In genomic region chr6:56243518-56244070, GRCh38 we compare ENCODE assay signal across 12 cellular contexts. TPM values are rescaled to one million over a fixed set of nuclear protein-coding genes. Genes with fewer than 3 reads are reported as not detected.
DNase-seq lines count a peak whose midpoint lies in the region; ATAC-seq, FAIRE-seq and TF ChIP-seq lines count a peak whose summit lies in the region.
"Had no signal": no experiment of that assay in that cellular context is flagged by ENCODE, and none has a peak within 500 bp of the region (broad histone marks: within the 10 kb centered on the region; RNA-seq: fewer than 3 reads in every experiment).

No MANE protein-coding gene starts in this region.

- H3K9me3 ChIP-seq in ascending aorta: no peaks in the 10 kb centered on the region
- no peaks in the 10 kb centered on the region for H3K9me3 ChIP-seq in suprapubic skin

- H3K27ac ChIP-seq in ascending aorta (peak overlapping the region; percentile 84 to 88), suprapubic skin (no peak overlapping the region)

- H3K9me3 Mint-ChIP-seq in CD14-positive monocyte: peaks cover 0 to 8% (median 3%) of the 10 kb centered on the region in 7 donors

- H3K4me1 Mint-ChIP-seq in CD14-positive monocyte: peaks cover 28% of the 10 kb centered on the region

- intact Hi-C loops in CD14-positive monocyte (cut with micrococcal nuclease) (no loop called here), ascending aorta (cut with DNase I) (no loop called here)

- ATAC-seq in GM21381 (IDR thresholded peaks at IDR 0.05; ENCODE audit: unreplicated experiment) (peak; percentile 62), HG03342 (IDR thresholded peaks at IDR 0.05; ENCODE audit: unreplicated experiment) (peak; percentile 76)

- H3K36me3 ChIP-seq in ascending aorta (no peaks in the 10 kb centered on the region), suprapubic skin (no peaks in the 10 kb centered on the region)

- H3K27ac Mint-ChIP-seq in CD14-positive monocyte: peak overlapping the region in 5 of 7 donors; percentile 40 to 82 (median 44)

- H3K4me3 ChIP-seq in ascending aorta (peak overlapping the region in 1 of 2 donors; percentile 49), suprapubic skin (no peak overlapping the region)

- WGBS in suprapubic skin: 64% methylated on average over 2 of the region's 2 CpGs

- no peak for TF ChIP-seq EP300 in suprapubic skin (IDR thresholded peaks at IDR 0.05)

- H3K4me3 Mint-ChIP-seq in CD14-positive monocyte: no peak overlapping the region

- peaks cover 0 to 3% of the 10 kb centered on the region in 2 donors for H3K36me3 Mint-ChIP-seq in CD14-positive monocyte

- H3K27me3 ChIP-seq in ascending aorta (no peaks in the 10 kb centered on the region), suprapubic skin (no peaks in the 10 kb centered on the region)

- no peak for FAIRE-seq in GM19239 (lab: Jason Lieb, UNC)
- FAIRE-seq: kidney had no signal

- TF ChIP-seq POLR2A in suprapubic skin (IDR thresholded peaks at IDR 0.05): no peak

- H3K27me3 Mint-ChIP-seq in CD14-positive monocyte (ENCODE audit: low read depth in 3 of 3): peaks cover 23 to 28% (median 24%) of the 10 kb centered on the region in 3 donors

- TF ChIP-seq CTCF in CD14-positive monocyte (IDR thresholded peaks at IDR 0.05) (no peak), ascending aorta (IDR thresholded peaks at IDR 0.05) (no peak), suprapubic skin (IDR thresholded peaks at IDR 0.05) (no peak)

- DNase-seq in CD14-positive monocyte (ENCODE audit: low spot score) (no peak), ascending aorta (ENCODE audit: low spot score in 2 of 2) (no peak), AG08395 (ENCODE audit: low spot score) (no peak), suprapubic skin (ENCODE audit: low spot score in 2 of 2) (no peak), GM19239 (ENCODE audit: insufficient read length, low spot score) (no peak)
- no peak for DNase-seq in activated naive CD4-positive, alpha-beta T cell (lab: John Stamatoyannopoulos, UW)
- DNase-seq: activated effector memory CD4-positive, alpha-beta T cell treated with anti-CD3 and anti-CD28 coated beads, Interleukin-2, amount 50 U/mL, for 16 hours; kidney; NCI-H524 treated with DMSO at 0.1 percent for 48 hours; SW 1271 had no signal

- H3K4me1 ChIP-seq in ascending aorta: peaks cover 0 to 18% of the 10 kb centered on the region in 2 donors
- H3K4me1 ChIP-seq in suprapubic skin: peaks cover 56% of the 10 kb centered on the region

RNA-seq across cellular contexts. Expression of gene COL21A1, which starts 3.8 kb away (rescaled TPM):
- not detected for polyA plus RNA-seq in CD14-positive monocyte
- total RNA-seq in ascending aorta (24.5 TPM), suprapubic skin (10 to 100 TPM in 1 of 4 donors, 1 to 10 TPM in 3; 4.2 to 15.2 (median 4.9) TPM)
